In genomic region chr12:55172686-55173085, GRCh38 we compare ENCODE assay signal across 21 cellular contexts. TPM values are rescaled to one million over a fixed set of nuclear protein-coding genes. Genes with fewer than 3 reads are reported as not detected.
DNase-seq lines count a peak whose midpoint lies in the region; ATAC-seq and TF ChIP-seq lines count a peak whose summit lies in the region.
"Had no signal": no experiment of that assay in that cellular context is flagged by ENCODE, and none has a peak within 500 bp of the region (broad histone marks: within the 10 kb centered on the region; RNA-seq: fewer than 3 reads in every experiment).

No MANE protein-coding gene starts in this region.

- CTCF ChIA-PET in RWPE1 (lab: Yijun Ruan, JAX): interaction anchor here (0.6 to 1.2 kb wide), 3 partner anchors 13 to 1780 kb away, joined by 3 to 6 read pairs (median 3); no protein-coding TSS in a partner anchor

- H4K5ac ChIP-seq in H9 (ENCODE audit: insufficient read length, low read depth, low read length): no peak overlapping the region

- H2AFZ ChIP-seq in H9 (ENCODE audit: low read length) (no peak overlapping the region), neural progenitor cell (replicated peaks) (peak overlapping the region; percentile 84)

- no peak for ATAC-seq in SK-N-SH treated with all-trans-retinoic acid at 6 μM for 48 hours
- ATAC-seq: A549, HCT116 had no signal

- H3K4me3 Mint-ChIP-seq in H9: no peak overlapping the region
- no peak overlapping the region for H3K4me3 Mint-ChIP-seq in neural progenitor cell
- H3K4me3 Mint-ChIP-seq: CD4-positive, alpha-beta T cell; HFFc6 had no signal

- no peak overlapping the region for H2BK20ac ChIP-seq in H9 (ENCODE audit: low read depth, low read length, poor library complexity, severe bottlenecking)

- H3K79me2 ChIP-seq in H9 (ENCODE audit: insufficient read depth, low read length) (no peaks in the 10 kb centered on the region), neural progenitor cell (ENCODE audit: low read depth) (no peaks in the 10 kb centered on the region)

- H2BK120ac ChIP-seq in H9 (ENCODE audit: low read depth, low read length, poor library complexity, severe bottlenecking): no peak overlapping the region

- no peak overlapping the region for H3K9ac ChIP-seq in H9 (ENCODE audit: extremely low read depth, insufficient read length, low read length)
- no peak overlapping the region for H3K9ac ChIP-seq in neural progenitor cell

- no peaks in the 10 kb centered on the region for H3K23me2 ChIP-seq in H9 (ENCODE audit: insufficient read length, low read depth, low read length, poor library complexity, severe bottlenecking)

- H3K4me3 ChIP-seq in neural progenitor cell (no peak overlapping the region), sigmoid colon (no peak overlapping the region)
- H3K4me3 ChIP-seq: A549 had no signal

- H3K4me1 ChIP-seq in H9 (ENCODE audit: insufficient read depth, low read length) (no peaks in the 10 kb centered on the region), neural progenitor cell (no peaks in the 10 kb centered on the region), sigmoid colon (no peaks in the 10 kb centered on the region)
- H3K4me1 ChIP-seq: A549, Caco-2 had no signal

- H3K56ac ChIP-seq in H9 (ENCODE audit: insufficient read length, low read depth, low read length): no peak overlapping the region

- H2AK5ac ChIP-seq in H9 (ENCODE audit: insufficient read length, low read length): no peak overlapping the region

- H4K91ac ChIP-seq in H9 (ENCODE audit: insufficient read length, low read depth, low read length): no peak overlapping the region

- H3K79me1 ChIP-seq in H9 (ENCODE audit: insufficient read depth, low read depth, low read length, poor library complexity, severe bottlenecking): no peaks in the 10 kb centered on the region

- TF ChIP-seq EP300 in sigmoid colon (IDR thresholded peaks at IDR 0.05): no peak

- TF ChIP-seq POLR2A in sigmoid colon (IDR thresholded peaks at IDR 0.05): no peak

- H3K9me3 Mint-ChIP-seq in H9: peaks cover 2 to 7% of the 10 kb centered on the region in 2 experiments; a peak in 3 of 5 replicates
- no peaks in the 10 kb centered on the region for H3K9me3 Mint-ChIP-seq in neural progenitor cell
- H3K9me3 Mint-ChIP-seq: CD4-positive, alpha-beta T cell; HFFc6 had no signal

- H4K20me1 ChIP-seq in H9 (ENCODE audit: control insufficient read depth, insufficient read depth, insufficient read length) (no peaks in the 10 kb centered on the region), neural progenitor cell (ENCODE audit: low read depth) (no peaks in the 10 kb centered on the region)

- H2BK5ac ChIP-seq in H9 (ENCODE audit: insufficient read length, low read length): no peak overlapping the region

- intact Hi-C loops in sigmoid colon (cut with DNase I): no loop called here

- no peaks in the 10 kb centered on the region for H3K36me3 ChIP-seq in neural progenitor cell
- H3K36me3 ChIP-seq in sigmoid colon: no peaks in the 10 kb centered on the region

- H4K8ac ChIP-seq in H9 (replicated peaks; ENCODE audit: insufficient read length, low read depth, low read length): no peak overlapping the region

- H3K4me1 Mint-ChIP-seq in H9 (peaks cover 6 to 11% of the 10 kb centered on the region in 2 experiments), neural progenitor cell (no peaks in the 10 kb centered on the region)

- H3K27ac ChIP-seq in H9 (ENCODE audit: insufficient read length, low read depth, low read length): no peak overlapping the region
- no peak overlapping the region for H3K27ac ChIP-seq in RWPE1
- H3K27ac ChIP-seq in epithelial cell of prostate: peak overlapping the region; percentile 4
- H3K27ac ChIP-seq in neural progenitor cell: no peak overlapping the region
- H3K27ac ChIP-seq in sigmoid colon: no peak overlapping the region
- H3K27ac ChIP-seq: A549, C4-2B, HL-60 had no signal

- TF ChIP-seq CTCF in H9 (conservative IDR thresholded peaks at IDR 0.05): no peak
- TF ChIP-seq CTCF in RWPE1 (conservative IDR thresholded peaks at IDR 0.05; ENCODE audit: low read depth): no peak
- no peak for TF ChIP-seq CTCF in neural progenitor cell (IDR thresholded peaks at IDR 0.05)
- TF ChIP-seq CTCF in sigmoid colon (IDR thresholded peaks at IDR 0.05): no peak

- H3K36me3 Mint-ChIP-seq in H9 (ENCODE audit: insufficient read depth in 1 of 3, low read depth in 3 of 3) (peaks cover 3 to 9% (median 7%) of the 10 kb centered on the region in 3 experiments; a peak in 4 of 7 replicates), neural progenitor cell (no peaks in the 10 kb centered on the region)

- H3K9me3 ChIP-seq in H9 (ENCODE audit: control insufficient read depth, low read depth, low read length) (no peaks in the 10 kb centered on the region), neural progenitor cell (ENCODE audit: low read depth) (no peaks in the 10 kb centered on the region), sigmoid colon (no peaks in the 10 kb centered on the region)
- H3K9me3 ChIP-seq: A549, Caco-2 had no signal

- H3K4ac ChIP-seq in H9 (ENCODE audit: low read depth, low read length): no peak overlapping the region

- H2BK12ac ChIP-seq in H9 (ENCODE audit: insufficient read length, low read depth, low read length): peak overlapping the region; percentile 33

- no peak for DNase-seq in H9
- peak; percentile 13 for DNase-seq in RWPE1 (ENCODE audit: low spot score)
- DNase-seq in epithelial cell of prostate (ENCODE audit: low read depth, low spot score): peak; percentile 12
- DNase-seq in neural progenitor cell (ENCODE audit: low spot score): no peak
- no peak for DNase-seq in sigmoid colon
- no peak for DNase-seq in DMS53 (lab: John Stamatoyannopoulos, UW)
- DNase-seq: AML-193; Caco-2; CD4-positive, alpha-beta T cell; DMS79; GDM1; HFFc6 had no signal

- WGBS in H9 (ENCODE audit: extremely low coverage, insufficient read length, low lambda C conversion rate): no CpG with 5 or more reads among the region's 1 CpG
- 18 to 46% methylated on average over 1 of the region's 1 CpG for WGBS in sigmoid colon, 2 donors

- H3K4me2 ChIP-seq in H9 (ENCODE audit: insufficient read depth, insufficient read length, low read length) (no peak overlapping the region), neural progenitor cell (no peak overlapping the region)
- H3K4me2 ChIP-seq: A549 had no signal

- no peaks in the 10 kb centered on the region for H3F3A ChIP-seq in neural progenitor cell (ENCODE audit: low read depth)

- H3K23ac ChIP-seq in H9 (ENCODE audit: insufficient read length, low read depth, low read length): no peak overlapping the region

- H3K27me3 ChIP-seq in H9 (ENCODE audit: insufficient read depth, low read length): no peaks in the 10 kb centered on the region
- H3K27me3 ChIP-seq in neural progenitor cell: no peaks in the 10 kb centered on the region
- H3K27me3 ChIP-seq in sigmoid colon: no peaks in the 10 kb centered on the region

- H3K18ac ChIP-seq in H9 (ENCODE audit: insufficient read length, low read depth, low read length): no peak overlapping the region

- H3K27me3 Mint-ChIP-seq in H9 (ENCODE audit: low read depth) (no peaks in the 10 kb centered on the region), neural progenitor cell (ENCODE audit: insufficient read depth, low read depth) (peaks cover 2% of the 10 kb centered on the region)

- POLR2A ChIA-PET in RWPE1 (lab: Yijun Ruan, JAX; ENCODE audit: low non-redundant PET): no interaction called here

- H3K27ac Mint-ChIP-seq in H9 (no peak overlapping the region), neural progenitor cell (no peak overlapping the region)
- H3K27ac Mint-ChIP-seq: CD4-positive, alpha-beta T cell; HFFc6 had no signal

- no peak overlapping the region for H3K14ac ChIP-seq in H9 (ENCODE audit: insufficient read depth, low read length)

- no peak overlapping the region for H3T11ph ChIP-seq in H9 (ENCODE audit: low read length)

- no peak overlapping the region for H2BK15ac ChIP-seq in H9 (ENCODE audit: low read depth, low read length)

TF ChIP-seq in SK-N-SH treated with all-trans-retinoic acid at 6 μM for 48 hours, 23 proteins besides CTCF, POLR2A, EP300 and RAD21 (continues in another document):
- TF ChIP-seq PPARA (CRISPR knock-in tag; IDR thresholded peaks at IDR 0.05; ENCODE audit: borderline replicate concordance) (no peak), ZNF565 (CRISPR knock-in tag; conservative IDR thresholded peaks at IDR 0.05; ENCODE audit: low read depth) (no peak), ZNF8 (CRISPR knock-in tag; IDR thresholded peaks at IDR 0.05) (no peak), ZFP3 (CRISPR knock-in tag; IDR thresholded peaks at IDR 0.05) (no peak), CSRNP3 (CRISPR knock-in tag; IDR thresholded peaks at IDR 0.05) (no peak), ZNF70 (CRISPR knock-in tag; IDR thresholded peaks at IDR 0.05) (no peak), GLIS3 (CRISPR knock-in tag; IDR thresholded peaks at IDR 0.05) (no peak), ARNTL (CRISPR knock-in tag; IDR thresholded peaks at IDR 0.05; ENCODE audit: borderline replicate concordance, low read depth) (no peak), ESRRG (CRISPR knock-in tag; IDR thresholded peaks at IDR 0.05) (no peak), CSDC2 (CRISPR knock-in tag; IDR thresholded peaks at IDR 0.05) (no peak), BACH2 (CRISPR knock-in tag; IDR thresholded peaks at IDR 0.05; ENCODE audit: borderline replicate concordance) (no peak), RARB (CRISPR knock-in tag; IDR thresholded peaks at IDR 0.05) (no peak), TCF4 (CRISPR knock-in tag; IDR thresholded peaks at IDR 0.05; ENCODE audit: borderline replicate concordance) (no peak)

RNA-seq across cellular contexts. Expression of gene OR9K2, which starts 46.5 kb away (rescaled TPM):
- total RNA-seq in H9 (2021): not detected in 2 replicates
- not detected in 2 replicates for total RNA-seq in neural progenitor cell (ENCODE audit: low replicate concordance)
- not detected for total RNA-seq in sigmoid colon
- polyA plus RNA-seq in sigmoid colon: not detected
- total RNA-seq: Caco-2; CD4-positive, alpha-beta T cell; Daoy; H4; HFFc6; HT1080 had no signal
- polyA plus RNA-seq: A549, BJ had no signal

RNA-seq across cellular contexts. Expression of gene OR10A7, which starts 48.1 kb away (rescaled TPM):
- not detected in 2 replicates for total RNA-seq in H9 (2021)
- total RNA-seq in neural progenitor cell (ENCODE audit: low replicate concordance): not detected in 2 replicates
- total RNA-seq in sigmoid colon: not detected
- not detected for polyA plus RNA-seq in sigmoid colon
- total RNA-seq: Caco-2; CD4-positive, alpha-beta T cell; Daoy; H4; HFFc6; HT1080 had no signal
- polyA plus RNA-seq: A549, BJ had no signal

Comparison
In these comparisons a context has a peak if more than half of its experiments do, and no peak if none do; other contexts are left out.
1. DNase-seq: peak in RWPE1 (single experiment) and epithelial cell of prostate (single experiment); none in H9 (single experiment), neural progenitor cell (single experiment), sigmoid colon (single experiment) and DMS53 (single experiment).